ENCODE assay signal across 1 cellular context in the genomic region with DNA sequence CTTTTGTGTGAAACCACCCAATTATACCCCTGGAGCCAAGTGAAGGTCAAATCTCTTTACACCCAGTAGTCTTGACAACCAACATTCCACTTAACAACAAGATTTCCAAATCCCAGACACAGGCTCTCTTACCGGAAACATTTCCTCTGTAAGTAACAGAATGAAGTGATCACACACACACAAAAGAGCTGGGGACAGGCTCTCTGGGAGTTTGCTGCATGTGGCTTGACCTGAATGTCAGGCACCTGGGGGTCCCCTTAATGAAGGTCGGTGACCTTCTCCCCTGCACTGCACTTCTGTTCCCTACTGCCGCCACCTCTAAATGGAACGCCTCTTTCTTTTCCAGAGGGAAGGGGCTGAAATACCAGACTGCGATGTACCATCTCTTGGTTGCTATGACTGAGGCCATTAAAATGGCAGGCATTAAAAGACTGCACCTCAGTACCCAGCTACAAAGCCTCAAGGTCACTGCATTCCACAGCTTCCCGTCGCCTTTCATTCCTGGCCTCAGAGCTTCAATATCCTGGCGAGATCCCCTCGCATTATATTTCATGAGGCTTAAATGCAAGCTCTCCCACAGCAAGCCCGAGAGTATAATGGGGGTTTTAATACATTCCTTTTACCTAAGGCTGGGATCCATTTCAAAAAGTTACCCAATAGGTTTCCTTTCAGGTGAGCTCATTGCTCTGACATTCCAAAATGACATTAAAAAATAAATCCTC.
TF ChIP-seq lines count a peak whose summit lies in the region.

No MANE protein-coding gene starts in this region.

TF ChIP-seq in HepG2, 621 proteins besides CTCF, POLR2A, EP300 and RAD21 (continued from another document):
- no peak for TF ChIP-seq ZNF747 (CRISPR knock-in tag; IDR thresholded peaks at IDR 0.05; ENCODE audit: borderline replicate concordance)
- TF ChIP-seq GATA4 (IDR thresholded peaks at IDR 0.05; ENCODE audit: borderline replicate concordance, low read depth) = no peak
- TF ChIP-seq FOXA1 (IDR thresholded peaks at IDR 0.05) = no peak
- no peak for TF ChIP-seq FOXA1 (CRISPR knock-in tag; IDR thresholded peaks at IDR 0.05)
- TF ChIP-seq HDAC6 (IDR thresholded peaks at IDR 0.05; ENCODE audit: low read depth, low read length) = no peak
- TF ChIP-seq, protein P1, sequence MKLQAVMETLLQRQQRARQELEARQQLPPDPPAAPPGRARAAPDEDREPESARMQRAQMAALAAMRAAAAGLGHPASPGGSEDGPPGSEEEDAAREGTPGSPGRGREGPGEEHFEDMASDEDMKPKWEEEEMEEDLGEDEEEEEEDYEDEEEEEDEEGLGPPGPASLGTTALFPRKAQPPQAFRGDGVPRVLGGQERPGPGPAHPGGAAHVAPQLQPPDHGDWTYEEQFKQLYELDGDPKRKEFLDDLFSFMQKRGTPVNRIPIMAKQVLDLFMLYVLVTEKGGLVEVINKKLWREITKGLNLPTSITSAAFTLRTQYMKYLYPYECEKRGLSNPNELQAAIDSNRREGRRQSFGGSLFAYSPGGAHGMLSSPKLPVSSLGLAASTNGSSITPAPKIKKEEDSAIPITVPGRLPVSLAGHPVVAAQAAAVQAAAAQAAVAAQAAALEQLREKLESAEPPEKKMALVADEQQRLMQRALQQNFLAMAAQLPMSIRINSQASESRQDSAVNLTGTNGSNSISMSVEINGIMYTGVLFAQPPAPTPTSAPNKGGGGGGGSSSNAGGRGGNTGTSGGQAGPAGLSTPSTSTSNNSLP (IDR thresholded peaks at IDR 0.05; ENCODE audit: low read depth, low read length) = no peak
- TF ChIP-seq MEF2D (CRISPR knock-in tag; IDR thresholded peaks at IDR 0.05) = no peak
- no peak for TF ChIP-seq CENPT (CRISPR knock-in tag; IDR thresholded peaks at IDR 0.05; ENCODE audit: low read depth)
- no peak for TF ChIP-seq ZNF329 (CRISPR knock-in tag; IDR thresholded peaks at IDR 0.05; ENCODE audit: low read depth)
- no peak for TF ChIP-seq U2AF2 (IDR thresholded peaks at IDR 0.05; ENCODE audit: low read depth, low read length)
